In genomic region chr2:73970850-73971471, GRCh38 we compare ENCODE assay signal across 1 cellular context.
TF ChIP-seq lines count a peak whose summit lies in the region.

No MANE protein-coding gene starts in this region.

TF ChIP-seq in IMR-90, 13 proteins besides CTCF, POLR2A, EP300 and RAD21 (continued from another document):
- TF ChIP-seq ELK1 (IDR thresholded peaks at IDR 0.05; ENCODE audit: borderline replicate concordance, low read depth, low read length) (no peak), FOS (IDR thresholded peaks at IDR 0.05; ENCODE audit: low read depth, low read length) (no peak)
TF ChIP-seq in IMR-90: peak in this region for 0.
